ENCODE assay signal across 16 cellular contexts in genomic region chr6:25346064-25346463, GRCh38.
DNase-seq lines count a peak whose midpoint lies in the region; ATAC-seq, FAIRE-seq and TF ChIP-seq lines count a peak whose summit lies in the region.
"Had no signal": no experiment of that assay in that cellular context is flagged by ENCODE, and none has a peak within 500 bp of the region (broad histone marks: within the 10 kb centered on the region; RNA-seq: fewer than 3 reads in every experiment).

No MANE protein-coding gene starts in this region.

- no peak for TF ChIP-seq POLR2A in K562 (conservative IDR thresholded peaks at IDR 0.05)
- TF ChIP-seq POLR2A in transverse colon (IDR thresholded peaks at IDR 0.05), result no peak

- no peak for TF ChIP-seq CTCF in K562 (IDR thresholded peaks at IDR 0.05 in 2 of 3, conservative IDR thresholded peaks at IDR 0.05 in 1 of 3; ENCODE audit: insufficient read depth in 2 of 3, low read depth in 1 of 3, low read length in 3 of 3)
- no peak for TF ChIP-seq CTCF in transverse colon (IDR thresholded peaks at IDR 0.05)
- no peak for TF ChIP-seq CTCF in RWPE1 (conservative IDR thresholded peaks at IDR 0.05; ENCODE audit: low read depth)

- no peak for TF ChIP-seq RAD21 in K562 (CRISPR knock-in tag; conservative IDR thresholded peaks at IDR 0.05 in 1 of 2, IDR thresholded peaks at IDR 0.05 in 1 of 2)

- CTCF ChIA-PET in K562 (lab: Yijun Ruan, JAX; ENCODE audit: low intra/inter-chr PET ratio), result no interaction called here
- CTCF ChIA-PET in RWPE1 (lab: Yijun Ruan, JAX), result interaction anchor here (0.6 kb wide), 1 partner anchor 151 kb away, joined by 3 read pairs; no protein-coding TSS in a partner anchor

- H3K36me3 ChIP-seq in K562 (ENCODE audit: control insufficient read depth, insufficient read depth, low read length), result no peaks in the 10 kb centered on the region
- H3K36me3 ChIP-seq in transverse colon, result no peaks in the 10 kb centered on the region
- H3K36me3 ChIP-seq: right lobe of liver, vagina had no signal

- H3K4me1 ChIP-seq in K562 (replicated peaks in 1 of 2; ENCODE audit: control insufficient read depth in 2 of 2, insufficient read depth in 2 of 2, low read length in 2 of 2), result no peaks in the 10 kb centered on the region
- peaks cover 0 to 22% (median 4%) of the 10 kb centered on the region in 4 donors for H3K4me1 ChIP-seq in transverse colon
- H3K4me1 ChIP-seq: right lobe of liver had no signal

- H3K9ac ChIP-seq in K562 (ENCODE audit: insufficient read depth in 1 of 2, low read depth in 2 of 2, low read length in 2 of 2), result no peak overlapping the region

- H3K9me3 ChIP-seq in K562 (replicated peaks; ENCODE audit: control insufficient read depth, insufficient read depth, low read depth, low read length) (no peaks in the 10 kb centered on the region), transverse colon (no peaks in the 10 kb centered on the region)
- H3K9me3 ChIP-seq: right lobe of liver, vagina had no signal

- intact Hi-C loops in K562 (cut with micrococcal nuclease) (no loop called here), transverse colon (cut with DNase I; ENCODE audit: low total_unique reads) (no loop called here)

- WGBS in K562 (ENCODE audit: insufficient coverage, low coverage, missing lambda C conversion rate), result 0% methylated on average over 3 of the region's 3 CpGs
- 60 to 63% methylated on average over 1 to 3 of the region's 3 CpGs for WGBS in transverse colon (ENCODE audit: low coverage in 1 of 2), 2 donors

- H2AFZ ChIP-seq in K562 (ENCODE audit: low read depth, low read length), result no peak overlapping the region

- H3K4me2 ChIP-seq in K562 (ENCODE audit: insufficient read depth, low read length), result no peak overlapping the region

- FAIRE-seq in K562 (lab: Jason Lieb, UNC), result no peak

- no peak overlapping the region for H3K4me3 ChIP-seq in K562
- no peak overlapping the region for H3K4me3 ChIP-seq in transverse colon
- H3K4me3 ChIP-seq: coronary artery, right lobe of liver, vagina had no signal

- TF ChIP-seq EP300 in K562 (IDR thresholded peaks at IDR 0.05; ENCODE audit: low read length) (no peak), transverse colon (IDR thresholded peaks at IDR 0.05; ENCODE audit: low read depth) (no peak)

- BruUV-seq in K562 (replicated peaks; lab: Mats Ljungman, UMichigan), result no TSS peak

- no peaks in the 10 kb centered on the region for H3K9me1 ChIP-seq in K562 (ENCODE audit: control insufficient read depth, insufficient read depth, low read length)

- 0 out of 5 replicates have a peak, but pooled peaks cover 0 to 3% of the 10 kb centered on the region in 2 experiments for H3K27me3 ChIP-seq in K562 (ENCODE audit: control insufficient read depth in 2 of 2, insufficient read depth in 2 of 2, low read length in 2 of 2)
- H3K27me3 ChIP-seq in transverse colon, result no peaks in the 10 kb centered on the region
- H3K27me3 ChIP-seq: right lobe of liver, vagina had no signal

- POLR2A ChIA-PET in K562 (lab: Yijun Ruan, JAX) (interaction anchor here (0.7 kb wide), 1 partner anchor 404 kb away, joined by 3 read pairs; no protein-coding TSS in a partner anchor), RWPE1 (lab: Yijun Ruan, JAX; ENCODE audit: low non-redundant PET) (no interaction called here)

- H4K20me1 ChIP-seq in K562 (replicated peaks; ENCODE audit: control insufficient read depth, insufficient read depth, low read length), result peaks cover 4% of the 10 kb centered on the region; the same call in 1 of the 2 replicates

- no peak for ATAC-seq in K562
- ATAC-seq: Panc1 had no signal

- no peaks in the 10 kb centered on the region for H3K79me2 ChIP-seq in K562 (ENCODE audit: control insufficient read depth, insufficient read depth, low read length)

- H3K27ac ChIP-seq in K562 (ENCODE audit: extremely low read depth, low read depth, low read length) (no peak overlapping the region), transverse colon (no peak overlapping the region), RWPE1 (no peak overlapping the region)
- H3K27ac ChIP-seq: coronary artery, right lobe of liver, vagina had no signal

- in situ Hi-C loops in KBM-7 (cut with MboI; ENCODE audit: low pct_unique_long_range_greater_than_20kb, low sequenced_read_pairs) (no loop called here), K562 (cut with MboI) (no loop called here), transverse colon (cut with MboI; ENCODE audit: low pct_ligation_motif_present in 1 of 4, low pct_unique_long_range_greater_than_20kb in 1 of 4, low sequenced_read_pairs in 3 of 4) (no loop called here)

- peak; percentile 26 for DNase-seq in COLO668 (lab: John Stamatoyannopoulos, UW; ENCODE audit: unreplicated experiment)
- peak; percentile 43 for DNase-seq in KBM-7
- DNase-seq in NCI-H510A treated with DMSO at 0.1 percent for 48 hours (lab: John Stamatoyannopoulos, UW), result peak; percentile 91
- DNase-seq in K562 (ENCODE audit: extremely low read depth in 1 of 4, low spot score in 3 of 4), result no peak
- no peak for DNase-seq in hippocampal formation (lab: John Stamatoyannopoulos, UW)
- no peak for DNase-seq in transverse colon
- no peak for DNase-seq in RWPE1 (ENCODE audit: low spot score)
- DNase-seq in GM19240 (ENCODE audit: insufficient read length, low spot score), result no peak
- DNase-seq: activated CD4-positive, alpha-beta T cell treated with anti-CD3 and anti-CD28 coated beads, Interleukin-2, amount 50 U/mL, for 4 hours; activated naive CD4-positive, alpha-beta T cell treated with Interleukin-2 at 50 U/mL for 16 hours; activated T-cell treated with anti-CD3 and anti-CD28 coated beads for 4 hours; nucleus accumbens; right lobe of liver had no signal

TF ChIP-seq in K562, 482 proteins besides CTCF, POLR2A, EP300 and RAD21:
- TF ChIP-seq JUND (IDR thresholded peaks at IDR 0.05; ENCODE audit: borderline replicate concordance, low read depth, low read length), result no peak
- TF ChIP-seq JUND (tag; IDR thresholded peaks at IDR 0.05; ENCODE audit: borderline replicate concordance, low read depth, low read length), result peak; percentile 26; the same call in 1 of the 3 replicates
- TF ChIP-seq ZNF518B (CRISPR knock-in tag; IDR thresholded peaks at IDR 0.05), result no peak
- TF ChIP-seq PKNOX1 (IDR thresholded peaks at IDR 0.05), result 0 out of 2 replicates have a peak, but pooled peaks have one; percentile 20
- peak; percentile 58 for TF ChIP-seq ATF3 (IDR thresholded peaks at IDR 0.05)
- TF ChIP-seq ATF3 (CRISPR knock-in tag; conservative IDR thresholded peaks at IDR 0.05), result no peak
- TF ChIP-seq ATF7 (IDR thresholded peaks at IDR 0.05), result peak; percentile 75

Comparison
In these comparisons a context has a peak if more than half of its experiments do, and no peak if none do; other contexts are left out.
1. DNase-seq: peak in COLO668 (single experiment), KBM-7 (single experiment) and NCI-H510A treated with DMSO at 0.1 percent for 48 hours (single experiment); none in K562 (0 of 4), hippocampal formation (0 of 2), transverse colon (single experiment), RWPE1 (single experiment) and GM19240 (single experiment).